21 cellular contexts compared by ENCODE assay signal in the genomic region with DNA sequence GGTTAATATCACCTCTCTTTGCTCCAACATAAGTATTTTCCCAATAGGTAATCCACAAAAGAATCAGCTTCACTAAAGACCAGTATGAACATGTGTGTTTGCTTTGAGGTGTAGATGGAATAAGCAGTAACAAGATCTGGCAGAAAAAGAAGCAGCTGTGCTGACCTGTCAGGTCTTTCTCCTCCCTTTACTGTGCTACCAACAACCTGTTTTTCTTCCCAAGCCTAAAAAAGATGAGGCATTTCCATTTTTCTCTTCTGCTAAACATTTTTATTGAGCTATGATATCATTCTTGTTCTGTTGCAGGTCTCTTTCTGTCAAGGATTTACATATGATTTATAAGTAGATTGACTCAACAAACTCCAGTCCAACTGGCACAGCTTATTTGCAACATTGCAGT.
"Had no signal": no experiment of that assay in that cellular context is flagged by ENCODE, and none has a peak within 500 bp of the region (broad histone marks: within the 10 kb centered on the region; RNA-seq: fewer than 3 reads in every experiment).

No MANE protein-coding gene starts in this region.

- H3K36me3 ChIP-seq: MG63 had no signal

- DNase-seq: IMR-90, Karpas-422, KG1, MG63, NCI-H1092, NCI-H1105 treated with DMSO at 0.1 percent for 48 hours, NCI-H1417 treated with DMSO at 0.1 percent for 48 hours, NCI-H146, NCI-H1694 treated with DMSO at 0.1 percent for 48 hours, NCI-H1930, NCI-H2081, NCI-H2107, NCI-H2227 treated with DMSO at 0.1 percent for 48 hours, NCI-H510A, NCI-H524 treated with DMSO at 0.1 percent for 48 hours, NCI-H69, NCI-H774, RPMI8226, SHP77 had no signal

- H3K27me3 ChIP-seq: MG63 had no signal

- H3K4me3 ChIP-seq: MG63 had no signal

- ATAC-seq: HepG2, SK-N-SH treated with all-trans-retinoic acid at 6 μM for 48 hours had no signal
